33 cellular contexts compared by ENCODE assay signal in genomic region chr2:66528974-66529724, GRCh38.
"Had no signal": no experiment of that assay in that cellular context is flagged by ENCODE, and none has a peak within 500 bp of the region (broad histone marks: within the 10 kb centered on the region; RNA-seq: fewer than 3 reads in every experiment).

No MANE protein-coding gene starts in this region.

- H3K36me3 Mint-ChIP-seq: activated CD8-positive, alpha-beta memory T cell treated with anti-CD3 and anti-CD28 coated beads, Interleukin-2, amount 10 ng/mL, durations not matched to agents 7 days and 5 days; activated naive CD4-positive, alpha-beta T cell treated with anti-CD3 and anti-CD28 coated beads, Interleukin-2, amount 10 ng/mL, durations not matched to agents 7 days and 5 days; activated naive CD8-positive, alpha-beta T cell had no signal

- H3K27me3 ChIP-seq: SJSA1 had no signal

- H3K4me1 Mint-ChIP-seq: activated CD4-positive, alpha-beta memory T cell treated with anti-CD3 and anti-CD28 coated beads, Interleukin-2, amount 10 ng/mL, durations not matched to agents 7 days and 5 days; activated CD8-positive, alpha-beta memory T cell treated with anti-CD3 and anti-CD28 coated beads, Interleukin-2, amount 10 ng/mL, durations not matched to agents 7 days and 5 days; activated naive CD4-positive, alpha-beta T cell treated with anti-CD3 and anti-CD28 coated beads, Interleukin-2, amount 10 ng/mL, durations not matched to agents 7 days and 5 days; activated naive CD8-positive, alpha-beta T cell treated with anti-CD3 and anti-CD28 coated beads, Interleukin-2, amount 50 U/mL, for 24 hours had no signal

- H3K9me3 ChIP-seq: SJSA1 had no signal

- ATAC-seq: activated CD8-positive, alpha-beta memory T cell treated with anti-CD3 and anti-CD28 coated beads, Interleukin-2, amount 10 ng/mL, durations not matched to agents 7 days and 5 days; activated naive CD8-positive, alpha-beta T cell treated with anti-CD3 and anti-CD28 coated beads, Interleukin-2, amount 50 U/mL, for 24 hours; Panc1; SK-N-SH treated with all-trans-retinoic acid at 6 μM for 48 hours had no signal

- H3K27me3 Mint-ChIP-seq: activated CD4-positive, alpha-beta memory T cell treated with anti-CD3 and anti-CD28 coated beads, Interleukin-2, amount 10 ng/mL, durations not matched to agents 7 days and 5 days; activated CD8-positive, alpha-beta memory T cell treated with anti-CD3 and anti-CD28 coated beads, Interleukin-2, amount 10 ng/mL, durations not matched to agents 7 days and 5 days; activated naive CD4-positive, alpha-beta T cell treated with anti-CD3 and anti-CD28 coated beads, Interleukin-2, amount 10 ng/mL, durations not matched to agents 7 days and 5 days; activated naive CD8-positive, alpha-beta T cell; activated naive CD8-positive, alpha-beta T cell treated with anti-CD3 and anti-CD28 coated beads, Interleukin-2, amount 50 U/mL, for 24 hours had no signal

- H3K27ac ChIP-seq: SJSA1, WERI-Rb-1 had no signal

- DNase-seq: activated CD4-positive, alpha-beta memory T cell treated with anti-CD3 and anti-CD28 coated beads, Interleukin-2, amount 10 ng/mL, durations not matched to agents 7 days and 5 days; activated CD4-positive, alpha-beta T cell treated with anti-CD3 and anti-CD28 coated beads for 1 hour; activated CD4-positive, alpha-beta T cell treated with anti-CD3 and anti-CD28 coated beads for 48 hours; activated CD4-positive, CD25-positive, alpha-beta regulatory T cell; activated CD8-positive, alpha-beta memory T cell treated with anti-CD3 and anti-CD28 coated beads for 24 hours; activated CD8-positive, alpha-beta memory T cell treated with anti-CD3 and anti-CD28 coated beads, Interleukin-2, amount 10 ng/mL, durations not matched to agents 7 days and 5 days; activated CD8-positive, alpha-beta memory T cell treated with anti-CD3 and anti-CD28 coated beads, Interleukin-2, amount 50 U/mL, for 48 hours; activated effector memory CD4-positive, alpha-beta T cell treated with Interleukin-2 at 50 U/mL for 16 hours; activated naive CD4-positive, alpha-beta T cell treated with anti-CD3 and anti-CD28 coated beads, Interleukin-2, amount 10 ng/mL, durations not matched to agents 7 days and 5 days; activated naive CD8-positive, alpha-beta T cell treated with anti-CD3 and anti-CD28 coated beads, Interleukin-2, amount 50 U/mL, for 24 hours; activated T-cell treated with anti-CD3 and anti-CD28 coated beads, Interleukin-2, amount 50 U/mL, for 48 hours; anterior cingulate cortex; central memory CD4-positive, alpha-beta T cell; Karpas-422; KBM-7; NCI-H1105 treated with DMSO at 0.1 percent for 48 hours; NCI-H1436; NCI-H1694; NCI-H1930; NCI-H2081 treated with DMSO at 0.1 percent for 48 hours; NCI-H345; NCI-H524 treated with DMSO at 0.1 percent for 48 hours; SHP77 treated with DMSO at 0.1 percent for 48 hours; SW 1271; T-helper 1 cell; T-helper 2 cell; T1000; WERI-Rb-1 had no signal

- H3K4me1 ChIP-seq: SJSA1 had no signal

- H3K36me3 ChIP-seq: SJSA1, WERI-Rb-1 had no signal

- H3K9me3 Mint-ChIP-seq: activated naive CD4-positive, alpha-beta T cell treated with anti-CD3 and anti-CD28 coated beads, Interleukin-2, amount 10 ng/mL, durations not matched to agents 7 days and 5 days; activated naive CD8-positive, alpha-beta T cell treated with anti-CD3 and anti-CD28 coated beads, Interleukin-2, amount 50 U/mL, for 24 hours; brain had no signal

- H3K27ac Mint-ChIP-seq: activated CD4-positive, alpha-beta memory T cell treated with anti-CD3 and anti-CD28 coated beads, Interleukin-2, amount 10 ng/mL, durations not matched to agents 7 days and 5 days; activated CD8-positive, alpha-beta memory T cell treated with anti-CD3 and anti-CD28 coated beads, Interleukin-2, amount 10 ng/mL, durations not matched to agents 7 days and 5 days; activated naive CD4-positive, alpha-beta T cell treated with anti-CD3 and anti-CD28 coated beads, Interleukin-2, amount 10 ng/mL, durations not matched to agents 7 days and 5 days; activated naive CD8-positive, alpha-beta T cell; activated naive CD8-positive, alpha-beta T cell treated with anti-CD3 and anti-CD28 coated beads, Interleukin-2, amount 50 U/mL, for 24 hours had no signal

- H3K4me3 ChIP-seq: SJSA1 had no signal

- H3K4me3 Mint-ChIP-seq: activated CD4-positive, alpha-beta memory T cell treated with anti-CD3 and anti-CD28 coated beads, Interleukin-2, amount 10 ng/mL, durations not matched to agents 7 days and 5 days; activated CD8-positive, alpha-beta memory T cell treated with anti-CD3 and anti-CD28 coated beads, Interleukin-2, amount 10 ng/mL, durations not matched to agents 7 days and 5 days; activated naive CD4-positive, alpha-beta T cell treated with anti-CD3 and anti-CD28 coated beads, Interleukin-2, amount 10 ng/mL, durations not matched to agents 7 days and 5 days; activated naive CD8-positive, alpha-beta T cell; activated naive CD8-positive, alpha-beta T cell treated with anti-CD3 and anti-CD28 coated beads, Interleukin-2, amount 50 U/mL, for 24 hours; brain had no signal
